ENCODE assay signal across 11 cellular contexts in genomic region chr20:50278684-50279531, GRCh38.
DNase-seq lines count a peak whose midpoint lies in the region; ATAC-seq and TF ChIP-seq lines count a peak whose summit lies in the region.
"Had no signal": no experiment of that assay in that cellular context is flagged by ENCODE, and none has a peak within 500 bp of the region (broad histone marks: within the 10 kb centered on the region; RNA-seq: fewer than 3 reads in every experiment).

No MANE protein-coding gene starts in this region.

- no peaks in the 10 kb centered on the region for H3K36me3 ChIP-seq in lower lobe of right lung
- H3K36me3 ChIP-seq in upper lobe of left lung: no peaks in the 10 kb centered on the region

- peak; percentile 67 to 81 for ATAC-seq in lower lobe of right lung
- peak; percentile 32 to 74 for ATAC-seq in upper lobe of left lung (ENCODE audit: low FRiP score in 2 of 2)

- H3K4me1 Mint-ChIP-seq in endothelial cell (ENCODE audit: unreplicated experiment): no peaks in the 10 kb centered on the region

- 73 to 83% methylated on average over 9 to 17 of the region's 17 CpGs for WGBS in upper lobe of left lung, 2 donors

- no peaks in the 10 kb centered on the region for H3K9me3 ChIP-seq in lower lobe of right lung
- H3K9me3 ChIP-seq in upper lobe of left lung: no peaks in the 10 kb centered on the region

- H3K27ac Mint-ChIP-seq in endothelial cell (ENCODE audit: unreplicated experiment): peak overlapping the region; percentile 24

- H3K4me1 ChIP-seq in lower lobe of right lung (peaks cover 54% of the 10 kb centered on the region), upper lobe of left lung (peaks cover 39 to 52% (median 48%) of the 10 kb centered on the region in 4 donors)

- peak in 2 of 4 donors; percentile 27 to 37 for TF ChIP-seq POLR2A in upper lobe of left lung (IDR thresholded peaks at IDR 0.05)

- no peaks in the 10 kb centered on the region for H3K9me3 Mint-ChIP-seq in endothelial cell (ENCODE audit: unreplicated experiment)

- H3K4me3 Mint-ChIP-seq in endothelial cell (ENCODE audit: unreplicated experiment): no peak overlapping the region

- H3K4me3 ChIP-seq in lower lobe of right lung: peak overlapping the region; percentile 37
- no peak overlapping the region for H3K4me3 ChIP-seq in upper lobe of left lung

- H3K27me3 Mint-ChIP-seq in endothelial cell (ENCODE audit: unreplicated experiment): peaks cover 7% of the 10 kb centered on the region

- TF ChIP-seq CTCF in endothelial cell (IDR thresholded peaks at IDR 0.05; ENCODE audit: unreplicated experiment) (no peak), lower lobe of right lung (IDR thresholded peaks at IDR 0.05) (peak; percentile 42), upper lobe of left lung (IDR thresholded peaks at IDR 0.05) (peak in 5 of 6 experiments; percentile 34 to 74 (median 55))

- no peaks in the 10 kb centered on the region for H3K36me3 Mint-ChIP-seq in endothelial cell (ENCODE audit: low read depth, unreplicated experiment)

- intact Hi-C loops in lower lobe of right lung (cut with DNase I): no loop called here

- DNase-seq in SHP77 (lab: John Stamatoyannopoulos, UW): peak; percentile 31 to 49
- DNase-seq in SHP77 treated with DMSO at 0.1 percent for 48 hours (lab: John Stamatoyannopoulos, UW): no peak
- no peak for DNase-seq in endothelial cell (ENCODE audit: low spot score)
- DNase-seq in lower lobe of right lung: peak; percentile 91
- DNase-seq in upper lobe of left lung: peak; percentile 91 to 92
- no peak for DNase-seq in CD1c-positive myeloid dendritic cell (ENCODE audit: extremely low spot score)
- DNase-seq in inferior parietal cortex (ENCODE audit: extremely low spot score): no peak
- no peak for DNase-seq in NOMO-1 treated with DMSO at 0.1 percent for 48 hours (lab: John Stamatoyannopoulos, UW; ENCODE audit: unreplicated experiment)
- DNase-seq: activated CD4-positive, alpha-beta T cell treated with anti-CD3 and anti-CD28 coated beads for 48 hours; anterior cingulate cortex; stimulated activated CD4-positive, alpha-beta T cell treated with anti-CD3 and anti-CD28 coated beads, Interleukin-4, amount 100 ng/mL, for 4 hours had no signal

- H3K27ac ChIP-seq in lower lobe of right lung (peak overlapping the region; percentile 73), upper lobe of left lung (peak overlapping the region; percentile 31 to 89 (median 60))

- TF ChIP-seq EP300 in upper lobe of left lung (IDR thresholded peaks at IDR 0.05): peak in 1 of 4 donors; percentile 93

- H3K27me3 ChIP-seq in lower lobe of right lung (ENCODE audit: low read depth): no peaks in the 10 kb centered on the region
- H3K27me3 ChIP-seq in upper lobe of left lung: no peaks in the 10 kb centered on the region

Comparison
In these comparisons a context has a peak if more than half of its experiments do, and no peak if none do; other contexts are left out.
1. DNase-seq: peak in SHP77 (2 of 2), lower lobe of right lung (single experiment) and upper lobe of left lung (2 of 2); none in SHP77 treated with DMSO at 0.1 percent for 48 hours (single experiment), endothelial cell (single experiment), CD1c-positive myeloid dendritic cell (single experiment), inferior parietal cortex (single experiment) and NOMO-1 treated with DMSO at 0.1 percent for 48 hours (single experiment).